18 cellular contexts compared by ENCODE assay signal in genomic region chr1:180123463-180123936, GRCh38. TPM values are rescaled to one million over a fixed set of nuclear protein-coding genes. Genes with fewer than 3 reads are reported as not detected.
A peak's percentile ranks its signal among the peaks of the same experiment; 100 is the strongest.
DNase-seq lines count a peak whose midpoint lies in the region; ATAC-seq and TF ChIP-seq lines count a peak whose summit lies in the region.
"Had no signal": no experiment of that assay in that cellular context is flagged by ENCODE, and none has a peak within 500 bp of the region (broad histone marks: within the 10 kb centered on the region; RNA-seq: fewer than 3 reads in every experiment).

No MANE protein-coding gene starts in this region.

- H3K27me3 ChIP-seq in RWPE2 (ENCODE audit: insufficient read depth, poor library complexity, severe bottlenecking) = no peaks in the 10 kb centered on the region
- H3K27me3 ChIP-seq: esophagus muscularis mucosa, testis had no signal

- intact Hi-C loops in left ventricle myocardium superior (cut with micrococcal nuclease) = no loop called here

- ATAC-seq in RWPE2 (ENCODE audit: low read depth) = peak; percentile 80
- ATAC-seq in left ventricle myocardium superior = no peak
- ATAC-seq: Right ventricle myocardium inferior, T-helper 17 cell had no signal

- no peaks in the 10 kb centered on the region for H3K36me3 ChIP-seq in RWPE2 (ENCODE audit: low read depth)
- H3K36me3 ChIP-seq: esophagus muscularis mucosa had no signal

- peaks cover 17% of the 10 kb centered on the region for H3K4me1 ChIP-seq in RWPE2 (ENCODE audit: insufficient read depth, poor library complexity, severe bottlenecking)
- H3K4me1 ChIP-seq: esophagus muscularis mucosa, testis had no signal

- TF ChIP-seq CTCF in RWPE2 (IDR thresholded peaks at IDR 0.05; ENCODE audit: poor library complexity, severe bottlenecking) (no peak), fibroblast of mammary gland (conservative IDR thresholded peaks at IDR 0.05; ENCODE audit: control insufficient read depth, insufficient read depth, low read depth, low read length) (no peak)

- no peaks in the 10 kb centered on the region for H3K9me3 ChIP-seq in RWPE2 (ENCODE audit: severe bottlenecking)
- H3K9me3 ChIP-seq: esophagus muscularis mucosa, testis had no signal

- DNase-seq in stimulated activated CD4-positive, alpha-beta T cell treated with anti-CD3 and anti-CD28 coated beads, Interleukin-1b, Interleukin-23, amount 100 ng/mL, for 48 hours = peak; percentile 10
- no peak for DNase-seq in stimulated activated CD4-positive, alpha-beta T cell treated with anti-CD3 and anti-CD28 coated beads, Interleukin-12 subunit alpha, Interleukin-12 subunit beta, amount 100 ng/mL, for 4 hours
- DNase-seq in RWPE2 (ENCODE audit: low spot score) = no peak
- peak; percentile 79 for DNase-seq in fibroblast of mammary gland (ENCODE audit: low read depth)
- DNase-seq in left ventricle myocardium superior = no peak
- DNase-seq in putamen (ENCODE audit: low spot score) = no peak
- no peak for DNase-seq in NCI-H128 (lab: John Stamatoyannopoulos, UW; ENCODE audit: unreplicated experiment)
- DNase-seq in hypothalamus (lab: John Stamatoyannopoulos, UW) = no peak
- DNase-seq: activated T-cell treated with anti-CD3 and anti-CD28 coated beads, Interleukin-2, amount 50 U/mL, for 48 hours; anterior cingulate cortex; cortex of kidney; NCI-H774; nephron progenitor cell; T-helper 17 cell; testis had no signal

- H3K27ac ChIP-seq in RWPE2 (ENCODE audit: poor library complexity, severe bottlenecking) = peak overlapping the region; percentile 60
- H3K27ac ChIP-seq: esophagus muscularis mucosa, testis had no signal

- no peak overlapping the region for H3K4me3 ChIP-seq in RWPE2 (ENCODE audit: severe bottlenecking)
- H3K4me3 ChIP-seq in fibroblast of mammary gland (ENCODE audit: control insufficient read depth, low read depth, low read length) = no peak overlapping the region
- H3K4me3 ChIP-seq: esophagus muscularis mucosa, lung, testis had no signal

RNA-seq across cellular contexts. Expression of gene QSOX1, which starts 31.2 kb away (rescaled TPM):
- 111 TPM for total RNA-seq in left ventricle myocardium superior

Comparison
In these comparisons a context has a peak if more than half of its experiments do, and no peak if none do; other contexts are left out.
1. DNase-seq: peak in stimulated activated CD4-positive, alpha-beta T cell treated with anti-CD3 and anti-CD28 coated beads, Interleukin-1b, Interleukin-23, amount 100 ng/mL, for 48 hours (single experiment) and fibroblast of mammary gland (single experiment); none in stimulated activated CD4-positive, alpha-beta T cell treated with anti-CD3 and anti-CD28 coated beads, Interleukin-12 subunit alpha, Interleukin-12 subunit beta, amount 100 ng/mL, for 4 hours (single experiment), RWPE2 (single experiment), left ventricle myocardium superior (single experiment), putamen (single experiment), NCI-H128 (single experiment) and hypothalamus (0 of 51).